19 cellular contexts compared by ENCODE assay signal in genomic region chr20:59405819-59406218, GRCh38.
"Had no signal": no experiment of that assay in that cellular context is flagged by ENCODE, and none has a peak within 500 bp of the region (broad histone marks: within the 10 kb centered on the region; RNA-seq: fewer than 3 reads in every experiment).

No MANE protein-coding gene starts in this region.

- DNase-seq: Kasumi-1; MM.1S; NCI-H1092 treated with DMSO at 0.1 percent for 48 hours; NCI-H1436; NCI-H187; NCI-H2029 treated with DMSO at 0.1 percent for 48 hours; NCI-H345; NCI-H446 treated with DMSO at 0.1 percent for 48 hours; NCI-H510A treated with DMSO at 0.1 percent for 48 hours; NCI-H526; NCI-H82; NK-92 treated with Interleukin-12 subunit alpha and Interleukin-12 subunit beta, amount 100 ng/mL, for 24 hours; PC-3; SHP77 had no signal

- ATAC-seq: K562, Panc1, PC-3, SK-N-SH treated with all-trans-retinoic acid at 6 μM for 48 hours had no signal

- H3K4me3 ChIP-seq: K562 had no signal

- H3K27ac ChIP-seq: KMS-11 had no signal

- H3K4me3 Mint-ChIP-seq: IgD-negative memory B cell had no signal

- H3K9me3 Mint-ChIP-seq: IgD-negative memory B cell had no signal

- H3K27ac Mint-ChIP-seq: IgD-negative memory B cell had no signal

- H3K36me3 Mint-ChIP-seq: IgD-negative memory B cell had no signal
